3 cellular contexts compared by ENCODE assay signal in the genomic region with DNA sequence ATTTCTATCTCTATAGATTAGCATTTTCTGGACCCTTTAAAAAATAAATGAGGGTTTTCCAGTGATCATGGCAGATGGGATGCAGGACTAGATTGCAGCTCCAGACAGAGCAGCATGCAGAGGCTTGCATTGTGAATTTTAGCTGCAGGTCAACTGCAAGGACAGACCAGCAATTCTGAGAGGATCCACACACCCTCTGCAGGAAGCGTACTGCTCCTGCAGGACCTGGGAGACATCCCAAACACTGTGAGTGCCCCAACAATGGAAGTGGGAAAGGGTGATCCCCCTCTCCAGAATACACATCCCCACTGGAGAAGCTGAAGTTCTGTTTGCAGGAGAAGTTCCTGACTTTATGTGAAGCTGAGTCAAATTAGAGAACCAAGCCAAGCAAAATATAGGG. TPM values are rescaled to one million over a fixed set of nuclear protein-coding genes. Genes with fewer than 3 reads are reported as not detected.
"Had no signal": no experiment of that assay in that cellular context is flagged by ENCODE, and none has a peak within 500 bp of the region (broad histone marks: within the 10 kb centered on the region; RNA-seq: fewer than 3 reads in every experiment).

No MANE protein-coding gene starts in this region.

RNA-seq across cellular contexts. Expression of a gene that starts 7.1 kb away (rescaled TPM):
- total RNA-seq: activated CD8-positive, alpha-beta T cell treated with anti-CD3 and anti-CD28 coated beads for 36 hours; activated naive CD8-positive, alpha-beta T cell treated with anti-CD3 and anti-CD28 coated beads for 36 hours; activated T-cell treated with anti-CD3 and anti-CD28 coated beads, Interleukin-2, amount 50 U/mL, for 72 hours had no signal
